17 cellular contexts compared by ENCODE assay signal in genomic region chr20:1242530-1242929, GRCh38. TPM values are rescaled to one million over a fixed set of nuclear protein-coding genes. Genes with fewer than 3 reads are reported as not detected.
DNase-seq lines count a peak whose midpoint lies in the region; ATAC-seq and TF ChIP-seq lines count a peak whose summit lies in the region.
"Had no signal": no experiment of that assay in that cellular context is flagged by ENCODE, and none has a peak within 500 bp of the region (broad histone marks: within the 10 kb centered on the region; RNA-seq: fewer than 3 reads in every experiment).

No MANE protein-coding gene starts in this region.

- no peak for DNase-seq in activated CD8-positive, alpha-beta T cell treated with anti-CD3 and anti-CD28 coated beads for 36 hours
- no peak for DNase-seq in activated CD8-positive, alpha-beta T cell treated with anti-CD3 and anti-CD28 coated beads, Interleukin-2, amount 10 ng/mL, durations not matched to agents 7 days and 5 days
- DNase-seq in PC-3 (peak; percentile 86), epithelial cell of esophagus (ENCODE audit: low read depth) (peak; percentile 38), smooth muscle cell (lab: John Stamatoyannopoulos, UW; ENCODE audit: unreplicated experiment) (no peak), NCI-H2107 treated with DMSO at 0.1 percent for 48 hours (lab: John Stamatoyannopoulos, UW; ENCODE audit: unreplicated experiment) (no peak)
- DNase-seq in central memory CD4-positive, alpha-beta T cell: no peak
- DNase-seq: glutamatergic neuron; posterior cingulate gyrus; stimulated activated CD4-positive, alpha-beta T cell treated with anti-CD3 and anti-CD28 coated beads, Interleukin-4, amount 100 ng/mL, for 4 hours; T-helper 9 cell had no signal

- no peaks in the 10 kb centered on the region for H3F3A ChIP-seq in PC-3 (ENCODE audit: low read length, unreplicated experiment)
- no peaks in the 10 kb centered on the region for H3F3A ChIP-seq in smooth muscle cell (ENCODE audit: low read depth)

- H3K27me3 ChIP-seq in PC-3 (ENCODE audit: low read length): no peaks in the 10 kb centered on the region
- peaks cover 8% of the 10 kb centered on the region for H3K27me3 ChIP-seq in smooth muscle cell (ENCODE audit: low read depth)

- peaks cover 6% of the 10 kb centered on the region for H3K27me3 Mint-ChIP-seq in activated CD8-positive, alpha-beta T cell treated with anti-CD3 and anti-CD28 coated beads for 36 hours
- peaks cover 22% of the 10 kb centered on the region for H3K27me3 Mint-ChIP-seq in activated CD8-positive, alpha-beta T cell treated with anti-CD3 and anti-CD28 coated beads, Interleukin-2, amount 10 ng/mL, durations not matched to agents 7 days and 5 days (ENCODE audit: low read depth)

- CTCF ChIA-PET in activated CD8-positive, alpha-beta T cell treated with anti-CD3 and anti-CD28 coated beads for 36 hours (lab: Charles Lee): interaction anchor here (1.5 to 1.7 kb wide), 3 partner anchors 15 to 23 kb away, joined by 3 to 4 read pairs (median 3); partner anchors contain the start of gene SNPH
- CTCF ChIA-PET in activated CD8-positive, alpha-beta T cell treated with anti-CD3 and anti-CD28 coated beads, Interleukin-2, amount 10 ng/mL, durations not matched to agents 7 days and 5 days (lab: Charles Lee): no interaction called here
- CTCF ChIA-PET in PC-3 (lab: Charles Lee): no interaction called here

- H2AFZ ChIP-seq in PC-3 (ENCODE audit: low read length): peak overlapping the region; percentile 44; the same call in 1 of the 2 replicates
- H2AFZ ChIP-seq in smooth muscle cell (ENCODE audit: low read depth): no peak overlapping the region

- no peak overlapping the region for H3K27ac Mint-ChIP-seq in activated CD8-positive, alpha-beta T cell treated with anti-CD3 and anti-CD28 coated beads for 36 hours
- no peak overlapping the region for H3K27ac Mint-ChIP-seq in activated CD8-positive, alpha-beta T cell treated with anti-CD3 and anti-CD28 coated beads, Interleukin-2, amount 10 ng/mL, durations not matched to agents 7 days and 5 days
- H3K27ac Mint-ChIP-seq: IgD-negative memory B cell had no signal

- WGBS in smooth muscle cell (ENCODE audit: low lambda C conversion rate): 27% methylated on average over 2 of the region's 2 CpGs

- BruUV-seq in PC-3 (replicated peaks; lab: Mats Ljungman, UMichigan): no TSS peak

- peak overlapping the region; percentile 50; the same call in 1 of the 2 replicates for H3K27ac ChIP-seq in PC-3 (ENCODE audit: low read length)
- no peak overlapping the region for H3K27ac ChIP-seq in smooth muscle cell (ENCODE audit: low read depth)

- H3K9me3 ChIP-seq in PC-3 (ENCODE audit: low read length) (no peaks in the 10 kb centered on the region), smooth muscle cell (replicated peaks; ENCODE audit: low read depth) (no peaks in the 10 kb centered on the region)

- peak; percentile 67 for ATAC-seq in activated CD8-positive, alpha-beta T cell treated with anti-CD3 and anti-CD28 coated beads for 36 hours
- ATAC-seq in activated CD8-positive, alpha-beta T cell treated with anti-CD3 and anti-CD28 coated beads, Interleukin-2, amount 10 ng/mL, durations not matched to agents 7 days and 5 days: no peak
- ATAC-seq in PC-3: peak; percentile 99
- ATAC-seq in GM18861 (IDR thresholded peaks at IDR 0.05; ENCODE audit: unreplicated experiment): no peak

- POLR2A ChIA-PET in activated CD8-positive, alpha-beta T cell treated with anti-CD3 and anti-CD28 coated beads for 36 hours (lab: Charles Lee): interaction anchor here (0.6 to 1.4 kb wide), 2 partner anchors 56 to 146 kb away, joined by 3 read pairs; no protein-coding TSS in a partner anchor
- POLR2A ChIA-PET in activated CD8-positive, alpha-beta T cell treated with anti-CD3 and anti-CD28 coated beads, Interleukin-2, amount 10 ng/mL, durations not matched to agents 7 days and 5 days (lab: Charles Lee): no interaction called here
- POLR2A ChIA-PET in PC-3 (lab: Charles Lee; ENCODE audit: unreplicated experiment): no interaction called here

- peak overlapping the region; percentile 43 for H3K4me2 ChIP-seq in PC-3 (ENCODE audit: low read length)
- H3K4me2 ChIP-seq in smooth muscle cell: peak overlapping the region; percentile 39

- H3K79me2 ChIP-seq in PC-3 (ENCODE audit: low read length) (no peaks in the 10 kb centered on the region), smooth muscle cell (ENCODE audit: low read depth) (no peaks in the 10 kb centered on the region)

- no peaks in the 10 kb centered on the region for H3K9me2 ChIP-seq in PC-3 (replicated peaks; ENCODE audit: low read length)

- no peak overlapping the region for H3K4me3 Mint-ChIP-seq in activated CD8-positive, alpha-beta T cell treated with anti-CD3 and anti-CD28 coated beads for 36 hours
- no peak overlapping the region for H3K4me3 Mint-ChIP-seq in activated CD8-positive, alpha-beta T cell treated with anti-CD3 and anti-CD28 coated beads, Interleukin-2, amount 10 ng/mL, durations not matched to agents 7 days and 5 days
- H3K4me3 Mint-ChIP-seq: IgD-negative memory B cell had no signal

- peaks cover 7% of the 10 kb centered on the region for H3K4me1 Mint-ChIP-seq in activated CD8-positive, alpha-beta T cell treated with anti-CD3 and anti-CD28 coated beads for 36 hours (ENCODE audit: low read depth)
- H3K4me1 Mint-ChIP-seq in activated CD8-positive, alpha-beta T cell treated with anti-CD3 and anti-CD28 coated beads, Interleukin-2, amount 10 ng/mL, durations not matched to agents 7 days and 5 days (ENCODE audit: low read depth): peaks cover 9% of the 10 kb centered on the region
- H3K4me1 Mint-ChIP-seq: IgD-negative memory B cell had no signal

- no peaks in the 10 kb centered on the region for H4K20me1 ChIP-seq in PC-3 (ENCODE audit: low read length)
- H4K20me1 ChIP-seq in smooth muscle cell (ENCODE audit: low read depth): no peaks in the 10 kb centered on the region

- intact Hi-C loops in activated CD8-positive, alpha-beta T cell treated with anti-CD3 and anti-CD28 coated beads for 36 hours (cut with micrococcal nuclease): no loop called here
- intact Hi-C loops in PC-3 (cut with micrococcal nuclease): no loop called here

- no peaks in the 10 kb centered on the region for H3K9me3 Mint-ChIP-seq in activated CD8-positive, alpha-beta T cell treated with anti-CD3 and anti-CD28 coated beads for 36 hours
- H3K9me3 Mint-ChIP-seq in activated CD8-positive, alpha-beta T cell treated with anti-CD3 and anti-CD28 coated beads, Interleukin-2, amount 10 ng/mL, durations not matched to agents 7 days and 5 days (ENCODE audit: insufficient read depth): no peaks in the 10 kb centered on the region
- H3K9me3 Mint-ChIP-seq: IgD-negative memory B cell had no signal

- H3K36me3 ChIP-seq in PC-3 (ENCODE audit: low read depth, low read length) (no peaks in the 10 kb centered on the region), smooth muscle cell (ENCODE audit: low read depth) (no peaks in the 10 kb centered on the region)

- H3K4me1 ChIP-seq in PC-3 (ENCODE audit: insufficient read depth, low read length) (peaks cover 14% of the 10 kb centered on the region; the same call in 1 of the 2 replicates), smooth muscle cell (ENCODE audit: low read depth) (no peaks in the 10 kb centered on the region)

- TF ChIP-seq CTCF in activated CD8-positive, alpha-beta T cell treated with anti-CD3 and anti-CD28 coated beads for 36 hours (IDR thresholded peaks at IDR 0.05): no peak
- TF ChIP-seq CTCF in PC-3 (conservative IDR thresholded peaks at IDR 0.05; ENCODE audit: low read depth, low read length) (no peak), epithelial cell of esophagus (IDR thresholded peaks at IDR 0.05; ENCODE audit: insufficient read depth, low read depth, low read length, missing control alignments) (no peak), smooth muscle cell (IDR thresholded peaks at IDR 0.05; ENCODE audit: borderline replicate concordance, insufficient read depth, poor library complexity, severe bottlenecking) (no peak)

- H3K4me3 ChIP-seq in PC-3 (ENCODE audit: low read length) (no peak overlapping the region), epithelial cell of esophagus (ENCODE audit: low read length) (no peak overlapping the region), smooth muscle cell (no peak overlapping the region)

- no peaks in the 10 kb centered on the region for H3K36me3 Mint-ChIP-seq in activated CD8-positive, alpha-beta T cell treated with anti-CD3 and anti-CD28 coated beads for 36 hours (ENCODE audit: low read depth)
- H3K36me3 Mint-ChIP-seq in activated CD8-positive, alpha-beta T cell treated with anti-CD3 and anti-CD28 coated beads, Interleukin-2, amount 10 ng/mL, durations not matched to agents 7 days and 5 days (ENCODE audit: low read depth): no peaks in the 10 kb centered on the region
- H3K36me3 Mint-ChIP-seq: IgD-negative memory B cell had no signal

- no peak overlapping the region for H3K9ac ChIP-seq in PC-3 (ENCODE audit: low read length)
- no peak overlapping the region for H3K9ac ChIP-seq in smooth muscle cell (ENCODE audit: low read depth)

RNA-seq across cellular contexts. Expression of gene RAD21L1, which starts 16.7 kb away (rescaled TPM):
- total RNA-seq in activated CD8-positive, alpha-beta T cell treated with anti-CD3 and anti-CD28 coated beads for 36 hours: under 1 TPM; 0.18 to 0.25 TPM
- under 1 TPM in 1 of 2 experiments, not detected in 1; 0.18 TPM for total RNA-seq in activated CD8-positive, alpha-beta T cell treated with anti-CD3 and anti-CD28 coated beads, Interleukin-2, amount 10 ng/mL, durations not matched to agents 7 days and 5 days
- 0.11 and 0.58 TPM in 2 replicates for total RNA-seq in PC-3 (2014; rRNA removed)
- total RNA-seq in smooth muscle cell: not detected in 2 replicates
- polyA plus RNA-seq in smooth muscle cell: not detected in 2 replicates
- total RNA-seq: A673, cardiac septum, G401, subcutaneous adipose tissue had no signal
- polyA plus RNA-seq: IgD-negative memory B cell had no signal

RNA-seq across cellular contexts. Expression of gene SNPH, which starts 23.6 kb away (rescaled TPM):
- total RNA-seq in activated CD8-positive, alpha-beta T cell treated with anti-CD3 and anti-CD28 coated beads for 36 hours: 1 to 10 TPM; 3.7 to 4.1 TPM
- total RNA-seq in activated CD8-positive, alpha-beta T cell treated with anti-CD3 and anti-CD28 coated beads, Interleukin-2, amount 10 ng/mL, durations not matched to agents 7 days and 5 days: 1 to 10 TPM; 6.5 to 7.6 TPM
- total RNA-seq in PC-3 (2014; rRNA removed) (21.4 and 24.9 TPM in 2 replicates), smooth muscle cell (3.0 and 3.2 TPM in 2 replicates)
- polyA plus RNA-seq in smooth muscle cell: 3.0 and 3.1 TPM in 2 replicates

RNA-seq across cellular contexts. Expression of gene C20orf202, which starts 39.3 kb away (rescaled TPM):
- total RNA-seq in activated CD8-positive, alpha-beta T cell treated with anti-CD3 and anti-CD28 coated beads for 36 hours: not detected
- total RNA-seq in activated CD8-positive, alpha-beta T cell treated with anti-CD3 and anti-CD28 coated beads, Interleukin-2, amount 10 ng/mL, durations not matched to agents 7 days and 5 days: not detected
- total RNA-seq in PC-3 (2014; rRNA removed): not detected in 2 replicates
- not detected in 2 replicates for total RNA-seq in smooth muscle cell
- polyA plus RNA-seq in smooth muscle cell: not detected in 2 replicates
- total RNA-seq: A673, G401 had no signal
- polyA plus RNA-seq: IgD-negative memory B cell had no signal

RNA-seq across cellular contexts. Expression of gene TMEM74B, which starts 57.7 kb away (rescaled TPM):
- 1 to 10 TPM; 1.8 to 2.2 TPM for total RNA-seq in activated CD8-positive, alpha-beta T cell treated with anti-CD3 and anti-CD28 coated beads for 36 hours
- 1 to 10 TPM in 1 of 2 experiments, under 1 TPM in 1; 0.39 to 1.1 TPM for total RNA-seq in activated CD8-positive, alpha-beta T cell treated with anti-CD3 and anti-CD28 coated beads, Interleukin-2, amount 10 ng/mL, durations not matched to agents 7 days and 5 days
- total RNA-seq in PC-3 (2014; rRNA removed) (6.3 and 18.4 TPM in 2 replicates), smooth muscle cell (0.94 and 3.0 TPM in 2 replicates)
- polyA plus RNA-seq in smooth muscle cell: 0.72 TPM in 1 of 2 replicates, not detected in the other
- total RNA-seq: A673, G401 had no signal

Comparison
In these comparisons a context has a peak if more than half of its experiments do, and no peak if none do; other contexts are left out.
1. ATAC-seq: peak in activated CD8-positive, alpha-beta T cell treated with anti-CD3 and anti-CD28 coated beads for 36 hours (single experiment) and PC-3 (single experiment); none in activated CD8-positive, alpha-beta T cell treated with anti-CD3 and anti-CD28 coated beads, Interleukin-2, amount 10 ng/mL, durations not matched to agents 7 days and 5 days (single experiment) and GM18861 (single experiment).
2. DNase-seq: peak in PC-3 (single experiment) and epithelial cell of esophagus (single experiment); none in activated CD8-positive, alpha-beta T cell treated with anti-CD3 and anti-CD28 coated beads for 36 hours (single experiment), activated CD8-positive, alpha-beta T cell treated with anti-CD3 and anti-CD28 coated beads, Interleukin-2, amount 10 ng/mL, durations not matched to agents 7 days and 5 days (single experiment), smooth muscle cell (single experiment), NCI-H2107 treated with DMSO at 0.1 percent for 48 hours (single experiment) and central memory CD4-positive, alpha-beta T cell (single experiment).